Comparison of ENCODE assay signal across 8 cellular contexts in the genomic region with DNA sequence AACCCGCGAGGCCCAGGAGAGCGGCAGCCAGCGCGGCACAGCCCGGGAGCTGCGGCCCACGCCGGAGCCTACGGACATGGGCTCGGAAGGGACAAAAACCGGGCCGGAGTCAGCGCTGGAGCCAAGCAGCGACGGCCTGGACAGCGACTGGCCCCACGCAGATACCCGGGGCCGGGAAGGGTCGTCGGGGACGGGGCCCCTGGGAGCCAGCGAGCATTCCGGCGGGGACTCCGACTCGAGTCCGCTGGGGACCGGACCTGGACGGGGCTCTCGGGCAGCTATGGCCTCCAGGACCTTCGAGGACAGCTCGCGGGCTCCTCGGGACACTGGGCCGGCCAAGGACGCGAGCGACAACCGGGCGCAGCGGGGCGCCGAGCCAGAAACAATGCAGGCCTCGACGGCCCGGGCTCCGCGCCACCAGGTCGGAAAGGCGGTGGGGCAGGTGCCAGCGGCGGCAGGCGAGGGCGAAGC. TPM values are rescaled to one million over a fixed set of nuclear protein-coding genes. Genes with fewer than 3 reads are reported as not detected.
DNase-seq lines count a peak whose midpoint lies in the region; ATAC-seq and TF ChIP-seq lines count a peak whose summit lies in the region.

No MANE protein-coding gene starts in this region.

- peaks cover 15% of the 10 kb centered on the region for H3K4me1 Mint-ChIP-seq in CD8-positive, alpha-beta T cell (ENCODE audit: low read depth)

- DNase-seq in CD8-positive, alpha-beta T cell: peak in 2 of 7 experiments; percentile 14 to 20
- DNase-seq in HAP-1 (ENCODE audit: low spot score in 2 of 2): no peak
- DNase-seq in WERI-Rb-1: no peak
- no peak for DNase-seq in cardiac muscle cell (ENCODE audit: low read depth in 1 of 2, low spot score in 1 of 2)
- DNase-seq in psoas muscle: peak; percentile 64 to 72
- DNase-seq in activated gamma-delta T cell (lab: John Stamatoyannopoulos, UW): no peak
- no peak for DNase-seq in HK-2 (ENCODE audit: unreplicated experiment)
- no peak for DNase-seq in DMS114 treated with DMSO at 0.1 percent for 48 hours (lab: John Stamatoyannopoulos, UW; ENCODE audit: unreplicated experiment)

- in situ Hi-C loops in HAP-1 (cut with MboI; ENCODE audit: low sequenced_read_pairs): no loop called here

- no peaks in the 10 kb centered on the region for H3K27me3 ChIP-seq in CD8-positive, alpha-beta T cell (ENCODE audit: insufficient read depth, low read length)
- H3K27me3 ChIP-seq in HAP-1 (ENCODE audit: low read depth) (no peaks in the 10 kb centered on the region), WERI-Rb-1 (ENCODE audit: insufficient read depth, low read depth, severe bottlenecking) (no peaks in the 10 kb centered on the region), cardiac muscle cell (no peaks in the 10 kb centered on the region), psoas muscle (ENCODE audit: insufficient read depth in 3 of 3, low read length in 2 of 3) (peaks cover 0 to 11% (median 6%) of the 10 kb centered on the region in 3 donors)

- CTCF ChIA-PET in CD8-positive, alpha-beta T cell (lab: Charles Lee): interaction anchor here (0.6 to 1.8 kb wide), 12 partner anchors 9 to 165 kb away, joined by 3 to 7 read pairs (median 4); partner anchors contain the start of gene TSEN54

- H3K4me3 Mint-ChIP-seq in CD8-positive, alpha-beta T cell: peak overlapping the region; percentile 78

- peak; percentile 17 for ATAC-seq in CD8-positive, alpha-beta T cell
- peak in 3 of 4 donors; percentile 2 to 18 (median 14) for ATAC-seq in psoas muscle

- H3K9me3 Mint-ChIP-seq in CD8-positive, alpha-beta T cell: no peaks in the 10 kb centered on the region

- no peaks in the 10 kb centered on the region for H3K36me3 Mint-ChIP-seq in CD8-positive, alpha-beta T cell

- H3K27me3 Mint-ChIP-seq in CD8-positive, alpha-beta T cell (ENCODE audit: low read depth): no peaks in the 10 kb centered on the region

- H3K9me3 ChIP-seq in CD8-positive, alpha-beta T cell (ENCODE audit: low read length): no peaks in the 10 kb centered on the region
- H3K9me3 ChIP-seq in HAP-1: no peaks in the 10 kb centered on the region
- H3K9me3 ChIP-seq in WERI-Rb-1 (ENCODE audit: severe bottlenecking): no peaks in the 10 kb centered on the region
- no peaks in the 10 kb centered on the region for H3K9me3 ChIP-seq in cardiac muscle cell (ENCODE audit: low read depth)
- H3K9me3 ChIP-seq in psoas muscle: no peaks in the 10 kb centered on the region

- no peak for TF ChIP-seq CTCF in CD8-positive, alpha-beta T cell (IDR thresholded peaks at IDR 0.05)
- TF ChIP-seq CTCF in WERI-Rb-1 (IDR thresholded peaks at IDR 0.05; ENCODE audit: low read depth, low read length): no peak
- TF ChIP-seq CTCF in cardiac muscle cell (IDR thresholded peaks at IDR 0.05; ENCODE audit: low read depth, low read length): no peak
- TF ChIP-seq CTCF in psoas muscle (IDR thresholded peaks at IDR 0.05): no peak

- POLR2A ChIA-PET in CD8-positive, alpha-beta T cell (lab: Charles Lee): interaction anchor here (0.6 to 1.3 kb wide), 4 partner anchors 72 to 199 kb away, joined by 3 to 8 read pairs (median 3); partner anchors contain the start of gene TSEN54

- peak overlapping the region; percentile 69 for H3K27ac Mint-ChIP-seq in CD8-positive, alpha-beta T cell

- WGBS in psoas muscle, 3 donors: 1% methylated on average over 34 to 56 of the region's 56 CpGs

- peaks cover 15% of the 10 kb centered on the region for H3K4me1 ChIP-seq in CD8-positive, alpha-beta T cell (ENCODE audit: insufficient read depth, low read length)
- H3K4me1 ChIP-seq in HAP-1 (peaks cover 4% of the 10 kb centered on the region), cardiac muscle cell (ENCODE audit: low read depth) (peaks cover 8% of the 10 kb centered on the region), psoas muscle (peaks cover 3% of the 10 kb centered on the region)

- no peaks in the 10 kb centered on the region for H3K36me3 ChIP-seq in CD8-positive, alpha-beta T cell (ENCODE audit: insufficient read depth, low read length)
- H3K36me3 ChIP-seq in HAP-1 (replicated peaks) (no peaks in the 10 kb centered on the region), WERI-Rb-1 (no peaks in the 10 kb centered on the region), cardiac muscle cell (no peaks in the 10 kb centered on the region), psoas muscle (ENCODE audit: insufficient read depth in 1 of 2, low read depth in 1 of 2) (no peaks in the 10 kb centered on the region)

- peak overlapping the region; percentile 52 for H3K27ac ChIP-seq in CD8-positive, alpha-beta T cell (ENCODE audit: low read depth, low read length)
- peak overlapping the region; percentile 59 for H3K27ac ChIP-seq in WERI-Rb-1
- no peak overlapping the region for H3K27ac ChIP-seq in cardiac muscle cell
- peak overlapping the region; percentile 76 for H3K27ac ChIP-seq in psoas muscle

- intact Hi-C loops in CD8-positive, alpha-beta T cell (cut with DNase I, micrococcal nuclease): loop anchor here (1.0 to 5.0 kb wide), 9 partner anchors 64 to 299 kb away; partner anchors contain the start of genes LLGL2 (in 2 of the 2), TSEN54 (in 2 of the 2), GRB2 (in 1 of the 2) and RECQL5 (in 1 of the 2)
- intact Hi-C loops in psoas muscle (cut with DNase I): loop anchor here in 1 of 2 donors (2.0 to 5.0 kb wide), 2 partner anchors 71 to 162 kb away; partner anchors contain the start of genes CASKIN2 and TSEN54

- H3K4me3 ChIP-seq in CD8-positive, alpha-beta T cell (ENCODE audit: low read depth, low read length): peak overlapping the region; percentile 74
- H3K4me3 ChIP-seq in HAP-1 (0 out of 2 replicates have a peak overlapping the region, but pooled peaks have one; percentile 4), WERI-Rb-1 (ENCODE audit: low read depth, low read length) (no peak overlapping the region), cardiac muscle cell (peak overlapping the region; percentile 5), psoas muscle (peak overlapping the region; percentile 76)

RNA-seq across cellular contexts. Expression of gene MYO15B, which starts 1.0 kb away (rescaled TPM):
- 100 to 1,000 TPM; 271 to 300 TPM for total RNA-seq in CD8-positive, alpha-beta T cell
- 15.3 and 101 TPM in 2 replicates for total RNA-seq in cardiac muscle cell
- 21.3 and 49.2 TPM in 2 replicates for polyA plus RNA-seq in cardiac muscle cell
- total RNA-seq in psoas muscle: 10 to 100 TPM; 11.9 to 28.2 (median 21.4) TPM
- polyA plus RNA-seq in psoas muscle: 10 to 100 TPM in 2 of 3 donors, 1 to 10 TPM in 1; 5.2 to 23.7 (median 11.8) TPM

RNA-seq across cellular contexts. Expression of gene SMIM5, which starts 44.7 kb away (rescaled TPM):
- total RNA-seq in CD8-positive, alpha-beta T cell: 1 to 10 TPM in 1 of 2 experiments, under 1 TPM in 1; 0.60 to 2.1 TPM
- total RNA-seq in cardiac muscle cell (0.11 and 0.89 TPM in 2 replicates), psoas muscle (under 1 TPM in 3 of 4 donors, not detected in 1; 0.11 to 0.28 (median 0.17) TPM)
- polyA plus RNA-seq in cardiac muscle cell (0.42 and 0.60 TPM in 2 replicates), psoas muscle (under 1 TPM; 0.17 to 0.92 (median 0.21) TPM)

Comparison
In these comparisons a context has a peak if more than half of its experiments do, and no peak if none do; other contexts are left out.
1. DNase-seq: peak in psoas muscle (2 of 2); none in HAP-1 (0 of 2), WERI-Rb-1 (single experiment), cardiac muscle cell (0 of 2), activated gamma-delta T cell (single experiment), HK-2 (single experiment) and DMS114 treated with DMSO at 0.1 percent for 48 hours (single experiment).